ENCODE assay signal across 8 cellular contexts in the genomic region with DNA sequence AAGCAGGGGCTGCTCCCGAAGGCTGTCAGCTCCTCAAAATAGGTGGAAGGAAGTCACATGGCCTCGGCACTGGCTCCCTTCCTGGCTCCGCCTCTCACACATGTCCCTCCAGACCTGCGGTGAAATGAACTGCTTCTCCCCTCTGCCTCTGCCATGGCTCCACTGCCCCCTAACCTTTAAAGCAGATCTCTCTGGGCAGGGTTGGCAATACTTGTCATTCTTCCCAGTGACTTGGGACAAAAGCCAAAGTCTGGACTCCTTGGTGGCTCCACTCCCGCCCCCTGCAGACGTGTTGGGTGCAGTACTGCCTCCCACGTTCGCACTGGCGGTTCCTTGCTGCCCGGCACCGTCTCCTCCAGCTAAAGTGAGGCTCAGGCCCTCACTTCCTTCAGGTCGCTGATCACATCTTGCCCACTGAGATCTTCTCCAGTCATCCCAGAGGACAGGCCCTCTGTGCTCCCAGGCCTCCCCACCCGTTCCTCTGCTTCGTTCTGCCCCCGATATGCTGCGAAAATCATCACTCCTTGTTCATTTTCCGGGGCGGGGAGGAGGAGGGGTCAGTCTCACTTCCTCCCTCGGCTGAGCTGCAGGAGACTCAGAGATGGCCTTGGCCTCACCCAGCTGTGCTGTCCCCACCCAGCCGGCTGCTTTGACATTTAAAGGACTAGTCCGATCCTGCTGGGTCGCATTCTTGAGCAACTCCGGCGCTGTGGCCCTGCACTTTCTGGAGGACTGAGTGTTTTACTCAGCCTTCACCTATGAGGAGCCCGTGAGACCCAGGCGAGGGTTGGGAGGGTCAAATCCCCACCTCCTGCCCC.
A peak's percentile ranks its signal among the peaks of the same experiment; 100 is the strongest.
DNase-seq lines count a peak whose midpoint lies in the region; ATAC-seq and TF ChIP-seq lines count a peak whose summit lies in the region.

No MANE protein-coding gene starts in this region.

- CTCF ChIA-PET in CD8-positive, alpha-beta memory T cell (lab: Charles Lee) = interaction anchor here (0.7 to 1.6 kb wide), 2 partner anchors 8 to 504 kb away, joined by 3 to 4 read pairs; no protein-coding TSS in a partner anchor

- H3K9me3 ChIP-seq in CD8-positive, alpha-beta memory T cell (ENCODE audit: low read length) = no peaks in the 10 kb centered on the region
- H3K9me3 ChIP-seq in osteoblast (ENCODE audit: low read depth, low read length) = no peaks in the 10 kb centered on the region
- no peaks in the 10 kb centered on the region for H3K9me3 ChIP-seq in uterus

- H3K27me3 Mint-ChIP-seq in CD8-positive, alpha-beta memory T cell = peaks cover 0 to 5% of the 10 kb centered on the region in 2 donors

- H3K4me1 ChIP-seq in CD8-positive, alpha-beta memory T cell (ENCODE audit: insufficient read depth, low read length) = peaks cover 15% of the 10 kb centered on the region
- peaks cover 9% of the 10 kb centered on the region for H3K4me1 ChIP-seq in osteoblast (ENCODE audit: insufficient read depth, low read length)
- H3K4me1 ChIP-seq in uterus = no peaks in the 10 kb centered on the region

- H2AFZ ChIP-seq in osteoblast (ENCODE audit: low read length) = peak overlapping the region; percentile 58

- POLR2A ChIA-PET in CD8-positive, alpha-beta memory T cell (lab: Charles Lee) = interaction anchor here (0.5 kb wide), 1 partner anchor 9 kb away, joined by 3 read pairs; no protein-coding TSS in a partner anchor

- TF ChIP-seq POLR2A in uterus (IDR thresholded peaks at IDR 0.05) = no peak

- ATAC-seq in GM19324 (IDR thresholded peaks at IDR 0.05; ENCODE audit: low FRiP score, unreplicated experiment) (peak; percentile 78), HG03378 (IDR thresholded peaks at IDR 0.05; ENCODE audit: unreplicated experiment) (peak; percentile 62)

- peak overlapping the region; percentile 64 for H3K4me3 ChIP-seq in CD8-positive, alpha-beta memory T cell (ENCODE audit: low read length)
- H3K4me3 ChIP-seq in osteoblast (ENCODE audit: insufficient read depth, low read length) (peak overlapping the region; percentile 62), uterus (peak overlapping the region; percentile 15 to 19)

- peak overlapping the region; percentile 90 for H3K4me2 ChIP-seq in osteoblast (ENCODE audit: insufficient read depth, low read length)

- H3K79me2 ChIP-seq in osteoblast (ENCODE audit: insufficient read depth, low read length) = no peaks in the 10 kb centered on the region

- H3K9me3 Mint-ChIP-seq in CD8-positive, alpha-beta memory T cell = peaks cover 0 to 3% (median 0%) of the 10 kb centered on the region in 5 donors

- peak overlapping the region; percentile 86 to 95 (median 90) for H3K4me3 Mint-ChIP-seq in CD8-positive, alpha-beta memory T cell

- peaks cover 0 to 1% (median 0%) of the 10 kb centered on the region in 3 donors for H3K36me3 Mint-ChIP-seq in CD8-positive, alpha-beta memory T cell

- H3K4me1 Mint-ChIP-seq in CD8-positive, alpha-beta memory T cell = peaks cover 18 to 26% (median 20%) of the 10 kb centered on the region in 3 donors

- intact Hi-C loops in uterus (cut with DNase I; ENCODE audit: low total_unique reads) = no loop called here

- peak; percentile 11 to 52 (median 35) for DNase-seq in CD8-positive, alpha-beta memory T cell
- DNase-seq in OCI-M1 (lab: John Stamatoyannopoulos, UW) = peak; percentile 81
- DNase-seq in activated naive CD4-positive, alpha-beta T cell (lab: John Stamatoyannopoulos, UW) = peak in 3 of 4 experiments; percentile 4 to 27 (median 7)
- peak; percentile 33 for DNase-seq in germinal center (ENCODE audit: low spot score)
- DNase-seq in osteoblast (ENCODE audit: insufficient read length, low spot score, missing footprints) = peak; percentile 92
- peak; percentile 76 to 78 for DNase-seq in uterus

- peak overlapping the region; percentile 16 for H3K27ac ChIP-seq in CD8-positive, alpha-beta memory T cell (ENCODE audit: low read depth, low read length)
- H3K27ac ChIP-seq in osteoblast (ENCODE audit: low read depth, low read length) = no peak overlapping the region
- peak overlapping the region; percentile 73 to 87 for H3K27ac ChIP-seq in uterus

- no peaks in the 10 kb centered on the region for H3K36me3 ChIP-seq in CD8-positive, alpha-beta memory T cell (ENCODE audit: insufficient read depth, low read length)
- H3K36me3 ChIP-seq in osteoblast (ENCODE audit: insufficient read depth, low read length) (no peaks in the 10 kb centered on the region), uterus (no peaks in the 10 kb centered on the region)

- H4K20me1 ChIP-seq in osteoblast (ENCODE audit: insufficient read depth, low read length) = no peaks in the 10 kb centered on the region

- H3K27ac Mint-ChIP-seq in CD8-positive, alpha-beta memory T cell = peak overlapping the region; percentile 79 to 97 (median 92)

- no peaks in the 10 kb centered on the region for H3K27me3 ChIP-seq in CD8-positive, alpha-beta memory T cell (ENCODE audit: insufficient read depth, low read length, poor library complexity, severe bottlenecking)
- H3K27me3 ChIP-seq in osteoblast (ENCODE audit: insufficient read depth, low read length) (no peaks in the 10 kb centered on the region), uterus (no peaks in the 10 kb centered on the region)

- TF ChIP-seq CTCF in osteoblast (IDR thresholded peaks at IDR 0.05; ENCODE audit: extremely low read depth, low read depth, low read length) = peak; percentile 47
- TF ChIP-seq CTCF in uterus (IDR thresholded peaks at IDR 0.05) = peak; percentile 32 to 66 (median 52)

Comparison
In these comparisons a context has a peak if more than half of its experiments do, and no peak if none do; other contexts are left out.
1. DNase-seq: peak in every context shown above with its lines; median percentile 92 in osteoblast; 81 in OCI-M1; 77 in uterus; 35 in CD8-positive, alpha-beta memory T cell; 33 in germinal center; 7 in activated naive CD4-positive, alpha-beta T cell.